In genomic region chr4:176210101-176210500, GRCh38 we compare ENCODE assay signal across 19 cellular contexts. TPM values are rescaled to one million over a fixed set of nuclear protein-coding genes. Genes with fewer than 3 reads are reported as not detected.
DNase-seq lines count a peak whose midpoint lies in the region; ATAC-seq and TF ChIP-seq lines count a peak whose summit lies in the region.
"Had no signal": no experiment of that assay in that cellular context is flagged by ENCODE, and none has a peak within 500 bp of the region (broad histone marks: within the 10 kb centered on the region; RNA-seq: fewer than 3 reads in every experiment).

No MANE protein-coding gene starts in this region.

- H3K36me3 Mint-ChIP-seq in activated T-cell treated with anti-CD3 and anti-CD28 coated beads, Interleukin-2, amount 50 U/mL, for 72 hours (ENCODE audit: insufficient read depth in 2 of 2), result no peaks in the 10 kb centered on the region
- H3K36me3 Mint-ChIP-seq: CD8-positive, alpha-beta memory T cell had no signal

- H3K9me3 ChIP-seq in HEK293 (ENCODE audit: control insufficient read depth, insufficient read depth, low read depth, low read length) (no peaks in the 10 kb centered on the region), psoas muscle (no peaks in the 10 kb centered on the region)
- H3K9me3 ChIP-seq: BLaER1 had no signal

- H3K27ac ChIP-seq in HEK293 (ENCODE audit: extremely low read depth, low read depth, low read length) (no peak overlapping the region), psoas muscle (peak overlapping the region; percentile 39)
- H3K27ac ChIP-seq: BLaER1 had no signal

- no peaks in the 10 kb centered on the region for H3K27me3 ChIP-seq in psoas muscle (ENCODE audit: insufficient read depth in 3 of 3, low read length in 2 of 3)
- H3K27me3 ChIP-seq: BLaER1 had no signal

- H3K27me3 Mint-ChIP-seq in activated T-cell treated with anti-CD3 and anti-CD28 coated beads, Interleukin-2, amount 50 U/mL, for 72 hours (ENCODE audit: low read depth), result peaks cover 36% of the 10 kb centered on the region

- no peak overlapping the region for H3K4me3 ChIP-seq in HEK293 (ENCODE audit: low read depth, low read length)
- H3K4me3 ChIP-seq in psoas muscle, result no peak overlapping the region
- H3K4me3 ChIP-seq: BLaER1, GM12878, GM23338 had no signal

- TF ChIP-seq CTCF in HEK293 (tag by site-specific recombination; IDR thresholded peaks at IDR 0.05), result no peak
- TF ChIP-seq CTCF in psoas muscle (IDR thresholded peaks at IDR 0.05), result no peak

- no peak overlapping the region for H3K27ac Mint-ChIP-seq in activated T-cell treated with anti-CD3 and anti-CD28 coated beads, Interleukin-2, amount 50 U/mL, for 72 hours
- H3K27ac Mint-ChIP-seq: CD8-positive, alpha-beta memory T cell; GM23338 had no signal

- H3K9me3 Mint-ChIP-seq in activated T-cell treated with anti-CD3 and anti-CD28 coated beads, Interleukin-2, amount 50 U/mL, for 72 hours, result no peaks in the 10 kb centered on the region

- H3K4me3 Mint-ChIP-seq in activated T-cell treated with anti-CD3 and anti-CD28 coated beads, Interleukin-2, amount 50 U/mL, for 72 hours, result no peak overlapping the region
- H3K4me3 Mint-ChIP-seq: GM23338 had no signal

- intact Hi-C loops in psoas muscle (cut with DNase I), result loop anchor here in 1 of 2 donors (10.0 kb wide), 1 partner anchor 55 kb away; no protein-coding TSS in a partner anchor

- H3K4me1 ChIP-seq in HEK293 (ENCODE audit: control insufficient read depth, insufficient read depth, low read length) (peaks cover 4% of the 10 kb centered on the region; the same call in 1 of the 2 replicates), psoas muscle (no peaks in the 10 kb centered on the region)

- CTCF ChIA-PET in HEK293 (lab: Yijun Ruan, JAX), result no interaction called here

- peak; percentile 32 to 50 (median 46) for ATAC-seq in psoas muscle
- no peak for ATAC-seq in activated T-cell treated with anti-CD3 and anti-CD28 coated beads, Interleukin-2, amount 50 U/mL, for 72 hours (replicated peaks in 1 of 2)
- ATAC-seq: GM12878, GM23338 had no signal

- H3K4me1 Mint-ChIP-seq in activated T-cell treated with anti-CD3 and anti-CD28 coated beads, Interleukin-2, amount 50 U/mL, for 72 hours (ENCODE audit: low read depth), result no peaks in the 10 kb centered on the region
- H3K4me1 Mint-ChIP-seq: CD8-positive, alpha-beta memory T cell had no signal

- 86 to 93% (median 88%) methylated on average over 3 of the region's 3 CpGs for WGBS in psoas muscle, 3 donors

- DNase-seq in NCI-H446 treated with DMSO at 0.1 percent for 48 hours (lab: John Stamatoyannopoulos, UW) (peak; percentile 40), NCI-H446 (lab: John Stamatoyannopoulos, UW) (no peak), SKM-1 (lab: John Stamatoyannopoulos, UW; ENCODE audit: unreplicated experiment) (peak; percentile 32), psoas muscle (no peak), DMS 273 (lab: John Stamatoyannopoulos, UW; ENCODE audit: unreplicated experiment) (no peak)
- DNase-seq in activated T-cell treated with anti-CD3 and anti-CD28 coated beads, Interleukin-2, amount 50 U/mL, for 72 hours, result no peak
- DNase-seq in activated CD4-positive, alpha-beta T cell treated with anti-CD3 and anti-CD28 coated beads, Interleukin-2, amount 50 U/mL, for 1 hour, result no peak
- DNase-seq: 8988T; AML-193; CD8-positive, alpha-beta memory T cell; DMS 273 treated with DMSO at 0.1 percent for 48 hours; DMS79; H7 had no signal

- H3K36me3 ChIP-seq in HEK293 (ENCODE audit: control insufficient read depth in 2 of 2, insufficient read depth in 1 of 2, low read length in 2 of 2) (no peaks in the 10 kb centered on the region), psoas muscle (ENCODE audit: insufficient read depth in 1 of 2, low read depth in 1 of 2) (peaks cover 0 to 16% of the 10 kb centered on the region in 2 donors)
- H3K36me3 ChIP-seq: BLaER1 had no signal

- POLR2A ChIA-PET in HEK293 (lab: Yijun Ruan, JAX), result interaction anchor here (0.5 kb wide), 1 partner anchor 13 kb away, joined by 4 read pairs; no protein-coding TSS in a partner anchor

TF ChIP-seq in HEK293, 187 proteins besides CTCF, POLR2A, EP300 and RAD21:
- TF ChIP-seq ZFHX2 (tag by site-specific recombination; conservative IDR thresholded peaks at IDR 0.05) (peak; percentile 57), EGR2 (tag by site-specific recombination; IDR thresholded peaks at IDR 0.05; ENCODE audit: low read depth) (peak; percentile 50; the same call in 1 of the 2 replicates), ZNF449 (tag by site-specific recombination; IDR thresholded peaks at IDR 0.05) (no peak), ZNF792 (tag by site-specific recombination; IDR thresholded peaks at IDR 0.05) (no peak)
TF ChIP-seq in HEK293: peak in this region for 2.

RNA-seq across cellular contexts. Expression of gene SPATA4, which starts 14.7 kb away (rescaled TPM):
- total RNA-seq in psoas muscle, result 1 to 10 TPM in 2 of 4 donors, under 1 TPM in 2; 0.38 to 1.7 (median 0.74) TPM
- polyA plus RNA-seq in psoas muscle, result 1 to 10 TPM in 1 of 3 donors, under 1 TPM in 2; 0.08 to 1.2 (median 0.75) TPM
- total RNA-seq in activated T-cell treated with anti-CD3 and anti-CD28 coated beads, Interleukin-2, amount 50 U/mL, for 72 hours, result not detected
- total RNA-seq: CD8-positive, alpha-beta memory T cell; G401; GM12878; GM23338; H7; HT1080 had no signal
- polyA plus RNA-seq: CD8-positive, alpha-beta memory T cell; GM12878; GM23338 had no signal

RNA-seq across cellular contexts. Expression of gene ASB5, which starts 58.9 kb away (rescaled TPM):
- total RNA-seq in psoas muscle, result 100 to 1,000 TPM; 247 to 661 (median 465) TPM
- polyA plus RNA-seq in psoas muscle, result 1,000 to 10,000 TPM in 1 of 3 donors, 100 to 1,000 TPM in 2; 456 to 1,213 (median 601) TPM
- total RNA-seq in activated T-cell treated with anti-CD3 and anti-CD28 coated beads, Interleukin-2, amount 50 U/mL, for 72 hours, result not detected
- total RNA-seq: CD8-positive, alpha-beta memory T cell; G401; GM12878; GM23338; HT1080 had no signal
- polyA plus RNA-seq: CD8-positive, alpha-beta memory T cell; GM12878; GM23338 had no signal

Comparison
In these comparisons a context has a peak if more than half of its experiments do, and no peak if none do; other contexts are left out.
1. DNase-seq: peak in NCI-H446 treated with DMSO at 0.1 percent for 48 hours (single experiment) and SKM-1 (single experiment); none in NCI-H446 (0 of 2), psoas muscle (0 of 2), activated T-cell treated with anti-CD3 and anti-CD28 coated beads, Interleukin-2, amount 50 U/mL, for 72 hours (0 of 2), activated CD4-positive, alpha-beta T cell treated with anti-CD3 and anti-CD28 coated beads, Interleukin-2, amount 50 U/mL, for 1 hour (single experiment) and DMS 273 (single experiment).
2. ATAC-seq: peak in psoas muscle (4 of 4); none in activated T-cell treated with anti-CD3 and anti-CD28 coated beads, Interleukin-2, amount 50 U/mL, for 72 hours (0 of 2).
3. RNA of gene ASB5, which starts 58.9 kb away (total RNA-seq): 247 to 661 TPM in psoas muscle; not detected in activated T-cell treated with anti-CD3 and anti-CD28 coated beads, Interleukin-2, amount 50 U/mL, for 72 hours; every median in the first group is over 100 times any median in the second.